Comparison of ENCODE assay signal across 9 cellular contexts in the genomic region with DNA sequence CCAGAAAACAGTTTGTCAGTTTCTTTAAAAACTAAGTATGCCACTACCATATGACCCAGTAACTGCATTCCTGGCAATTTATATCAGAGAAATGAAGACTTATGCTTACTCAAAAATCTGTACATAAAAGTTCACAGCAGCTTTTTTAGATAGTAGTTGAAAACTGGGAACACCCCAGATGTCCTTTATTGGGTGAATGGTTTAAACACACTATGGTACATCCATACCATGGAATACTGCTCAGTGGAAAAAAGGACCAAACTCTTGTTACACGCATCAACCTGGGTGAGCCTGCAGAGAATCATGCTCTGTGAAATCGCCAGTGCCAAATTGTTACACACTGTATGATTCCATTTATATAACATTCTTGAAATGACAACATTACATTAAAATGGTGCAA.
"Had no signal": no experiment of that assay in that cellular context is flagged by ENCODE, and none has a peak within 500 bp of the region (broad histone marks: within the 10 kb centered on the region; RNA-seq: fewer than 3 reads in every experiment).

No MANE protein-coding gene starts in this region.

- H2AFZ ChIP-seq: GM23248 had no signal

- H3K27ac Mint-ChIP-seq: HFFc6, IgD-negative memory B cell had no signal

- H3K4me3 Mint-ChIP-seq: HFFc6, IgD-negative memory B cell had no signal

- H3K27ac ChIP-seq: GM23248, HL-60 had no signal

- H3K4me1 ChIP-seq: HAP-1 had no signal

- H3K27me3 Mint-ChIP-seq: IgD-negative memory B cell had no signal

- H3K9me3 ChIP-seq: HAP-1 had no signal

- ATAC-seq: HCT116, HepG2 had no signal

- H3K9me3 Mint-ChIP-seq: HFFc6, IgD-negative memory B cell had no signal

- DNase-seq: GM23248, GOT3, H7, HFFc6 had no signal

- H3K36me3 ChIP-seq: HAP-1 had no signal

- H3K4me3 ChIP-seq: GM23248, HAP-1 had no signal
